8 cellular contexts compared by ENCODE assay signal in the genomic region with DNA sequence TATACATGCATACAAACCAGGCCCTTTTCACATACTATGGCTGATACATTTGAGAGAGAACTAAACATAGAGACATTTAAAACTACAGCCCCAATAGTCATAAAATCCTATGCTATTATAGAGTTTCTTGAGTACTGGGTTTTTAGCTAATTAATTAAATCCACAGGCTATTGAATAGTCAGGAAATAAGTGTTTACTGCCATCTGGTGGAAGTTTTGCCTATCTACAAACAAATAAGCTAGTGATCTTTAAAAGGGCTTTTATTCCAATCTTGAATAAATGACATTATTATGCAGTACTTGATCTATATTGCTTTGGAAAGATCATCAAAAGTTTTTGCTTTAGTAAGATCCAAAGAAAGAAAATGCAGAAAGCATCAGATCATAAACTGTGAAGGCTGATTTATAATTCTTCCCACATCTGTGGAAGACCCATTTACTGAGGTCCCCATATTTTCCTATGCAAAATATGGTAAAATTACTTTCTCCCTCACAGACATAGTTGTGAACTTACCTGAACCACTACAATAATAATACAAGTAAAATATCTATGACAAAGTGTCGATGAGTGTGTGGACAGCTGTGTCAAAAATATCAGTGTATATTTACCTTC.
A peak's percentile ranks its signal among the peaks of the same experiment; 100 is the strongest.
DNase-seq lines count a peak whose midpoint lies in the region; FAIRE-seq and TF ChIP-seq lines count a peak whose summit lies in the region.

No MANE protein-coding gene starts in this region.

- no peak for FAIRE-seq in bronchial epithelial cell (lab: Jason Lieb, UNC)

- in situ Hi-C loops in ACHN (cut with HindIII; ENCODE audit: low pct_ligation_motif_present, low pct_unique_long_range_greater_than_20kb, low sequenced_read_pairs), result no loop called here

- H3K36me3 ChIP-seq in bronchial epithelial cell (ENCODE audit: control insufficient read depth, insufficient read depth, low read length), result no peaks in the 10 kb centered on the region

- no peaks in the 10 kb centered on the region for H3K27me3 ChIP-seq in bronchial epithelial cell (ENCODE audit: control insufficient read depth, insufficient read depth, low read length)

- no peak overlapping the region for H3K4me3 ChIP-seq in bronchial epithelial cell (ENCODE audit: low read depth, low read length)

- DNase-seq in ACHN (peak; percentile 69), GM10266 (ENCODE audit: extremely low spot score) (no peak), NCI-H460 (ENCODE audit: extremely low read depth, low read depth) (peak; percentile 40), bronchial epithelial cell (ENCODE audit: low read depth) (peak; percentile 59), middle frontal gyrus (ENCODE audit: extremely low spot score, low spot score) (peak; percentile 59), epidermal melanocyte (ENCODE audit: insufficient read length, low spot score) (no peak), mucosa of gallbladder (ENCODE audit: low spot score) (no peak)
- DNase-seq in activated CD4-positive, alpha-beta T cell treated with anti-CD3 and anti-CD28 coated beads, Interleukin-2, amount 50 U/mL, for 1 hour, result no peak

- TF ChIP-seq CTCF in GM10266 (IDR thresholded peaks at IDR 0.05; ENCODE audit: control insufficient read depth, insufficient read depth, low read depth, missing control alignments) (peak; percentile 43), bronchial epithelial cell (IDR thresholded peaks at IDR 0.05; ENCODE audit: insufficient read depth, low read length, severe bottlenecking) (peak; percentile 19)

Comparison
In these comparisons a context has a peak if more than half of its experiments do, and no peak if none do; other contexts are left out.
1. DNase-seq: peak in ACHN (single experiment), NCI-H460 (single experiment), bronchial epithelial cell (single experiment) and middle frontal gyrus (single experiment); none in GM10266 (single experiment), epidermal melanocyte (single experiment), mucosa of gallbladder (single experiment) and activated CD4-positive, alpha-beta T cell treated with anti-CD3 and anti-CD28 coated beads, Interleukin-2, amount 50 U/mL, for 1 hour (single experiment).